ENCODE assay signal across 8 cellular contexts in the genomic region with DNA sequence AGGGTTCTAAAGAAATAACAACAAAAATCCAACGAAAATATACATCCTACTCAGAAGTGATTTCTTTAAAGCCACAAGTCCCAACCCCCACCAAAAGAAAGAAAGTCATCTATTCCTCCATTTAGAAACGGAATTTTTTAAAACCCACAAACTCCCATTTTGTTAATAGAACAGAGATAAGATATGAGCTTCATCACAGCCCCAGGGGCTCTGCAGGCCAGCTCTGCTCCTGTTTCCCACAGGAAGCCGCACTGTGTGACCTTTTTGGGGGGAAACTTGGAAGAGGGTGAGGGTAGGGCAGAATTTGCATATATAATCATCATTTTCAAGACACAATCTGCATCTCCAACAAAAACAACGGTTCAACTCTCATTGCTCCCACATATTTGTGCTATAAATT. TPM values are rescaled to one million over a fixed set of nuclear protein-coding genes. Genes with fewer than 3 reads are reported as not detected.
DNase-seq lines count a peak whose midpoint lies in the region; ATAC-seq, FAIRE-seq and TF ChIP-seq lines count a peak whose summit lies in the region.

No MANE protein-coding gene starts in this region.

- no peak overlapping the region for H4K5ac ChIP-seq in H1 (ENCODE audit: insufficient read length, low read depth, low read length)

- no peak overlapping the region for H2BK120ac ChIP-seq in H1 (replicated peaks; ENCODE audit: low read depth, low read length)

- CTCF ChIA-PET in PC-9 (lab: Charles Lee) (no interaction called here), H1 (lab: Charles Lee; ENCODE audit: partially characterized antibody) (interaction anchor here (2.7 kb wide), 2 partner anchors 12 to 474 kb away, joined by 10 read pairs; no protein-coding TSS in a partner anchor)

- TF ChIP-seq POLR2A in H1 (IDR thresholded peaks at IDR 0.05; ENCODE audit: control extremely low read depth in 1 of 2, low read depth in 2 of 2, low read length in 2 of 2): no peak
- TF ChIP-seq POLR2A in ovary (IDR thresholded peaks at IDR 0.05): no peak

- no peak overlapping the region for H4K91ac ChIP-seq in H1 (replicated peaks; ENCODE audit: insufficient read length, low read length)

- no peaks in the 10 kb centered on the region for H3K36me3 ChIP-seq in PC-9 (ENCODE audit: low read depth)
- no peaks in the 10 kb centered on the region for H3K36me3 ChIP-seq in H1 (ENCODE audit: control insufficient read depth in 2 of 4, insufficient read depth in 4 of 4, low read length in 3 of 4)
- no peaks in the 10 kb centered on the region for H3K36me3 ChIP-seq in ovary

- FAIRE-seq in H1 (lab: Jason Lieb, UNC): no peak

- H3K9me3 ChIP-seq in PC-9 (ENCODE audit: insufficient read depth, low read depth): no peaks in the 10 kb centered on the region
- no peaks in the 10 kb centered on the region for H3K9me3 ChIP-seq in H1 (ENCODE audit: insufficient read depth in 2 of 2, low read depth in 1 of 2, low read length in 1 of 2)
- no peaks in the 10 kb centered on the region for H3K9me3 ChIP-seq in ovary

- no peak overlapping the region for H2BK20ac ChIP-seq in H1 (ENCODE audit: low read length)

- no peaks in the 10 kb centered on the region for H3K9me2 ChIP-seq in PC-9 (ENCODE audit: insufficient read depth)

- no peak overlapping the region for H2AFZ ChIP-seq in PC-9
- no peak overlapping the region for H2AFZ ChIP-seq in H1 (ENCODE audit: low read length)

- POLR2A ChIA-PET in PC-9 (lab: Charles Lee; ENCODE audit: unreplicated experiment): interaction anchor here (0.6 kb wide), 3 partner anchors 476 to 1040 kb away, joined by 3 to 4 read pairs (median 3); no protein-coding TSS in a partner anchor
- POLR2A ChIA-PET in H1 (lab: Charles Lee; ENCODE audit: partially characterized antibody): interaction anchor here (1.2 kb wide), 1 partner anchor 11 kb away, joined by 3 read pairs; no protein-coding TSS in a partner anchor

- no peak overlapping the region for H3K9ac ChIP-seq in H1 (replicated peaks in 1 of 4; ENCODE audit: extremely low read depth in 1 of 4, low read depth in 3 of 4, low read length in 3 of 4)

- no peak overlapping the region for H2BK5ac ChIP-seq in H1 (ENCODE audit: low read depth, low read length)

- H3K27me3 ChIP-seq in PC-9 (ENCODE audit: insufficient read depth, low read depth) (no peaks in the 10 kb centered on the region), H1 (replicated peaks in 1 of 4; ENCODE audit: control insufficient read depth in 3 of 4, extremely low read depth in 1 of 4, insufficient read depth in 3 of 4, low read length in 3 of 4) (peaks cover 20 to 77% (median 62%) of the 10 kb centered on the region in 4 experiments), ovary (no peaks in the 10 kb centered on the region)

- WGBS in H1 (ENCODE audit: extremely low coverage in 1 of 2, insufficient coverage in 1 of 2, insufficient read length in 1 of 2, insufficient replicate concordance in 2 of 2, low coverage in 1 of 2, low lambda C conversion rate in 2 of 2, missing lambda C conversion rate in 1 of 2), 2 experiments: 4% methylated on average over 4 of the region's 4 CpGs; no CpG with 5 or more reads in 1 of the 2 experiments
- 17 to 31% (median 26%) methylated on average over 4 of the region's 4 CpGs for WGBS in ovary, 3 donors

- 0 out of 2 replicates have a peak overlapping the region, but pooled peaks have one; percentile 22 for H2BK15ac ChIP-seq in H1 (ENCODE audit: low read length)

- TF ChIP-seq EP300 in H1 (IDR thresholded peaks at IDR 0.05; ENCODE audit: borderline replicate concordance in 1 of 2, low read depth in 2 of 2, low read length in 2 of 2) (no peak), ovary (IDR thresholded peaks at IDR 0.05) (no peak)

- H3K14ac ChIP-seq in H1 (ENCODE audit: insufficient read length): no peak overlapping the region

- no peak overlapping the region for H3K4ac ChIP-seq in H1 (replicated peaks; ENCODE audit: insufficient read length, low read depth, low read length)

- H4K8ac ChIP-seq in H1 (ENCODE audit: extremely low read depth, insufficient read depth, low read length): no peak overlapping the region

- H3K4me3 ChIP-seq in PC-9 (peak overlapping the region; percentile 89), H1 (ENCODE audit: extremely low read depth in 1 of 4, insufficient read depth in 2 of 4, low read depth in 3 of 4, low read length in 4 of 4) (peak overlapping the region in 2 of 4 experiments; percentile 16 to 58; a peak in 2 of 8 replicates), ovary (peak overlapping the region; percentile 17)

- TF ChIP-seq CTCF in PC-9 (conservative IDR thresholded peaks at IDR 0.05) (no peak), H1 (IDR thresholded peaks at IDR 0.05; ENCODE audit: control extremely low read depth in 1 of 3, insufficient read depth in 1 of 3, low read depth in 1 of 3, low read length in 3 of 3) (no peak), ovary (IDR thresholded peaks at IDR 0.05) (no peak)

- H3K79me1 ChIP-seq in H1 (ENCODE audit: low read depth, low read length): no peaks in the 10 kb centered on the region

- TF ChIP-seq RAD21 in H1 (IDR thresholded peaks at IDR 0.05 in 1 of 2, conservative IDR thresholded peaks at IDR 0.05 in 1 of 2; ENCODE audit: low read depth in 2 of 2, low read length in 2 of 2): no peak

- H3K27ac ChIP-seq in PC-9 (no peak overlapping the region), H1 (ENCODE audit: low read depth, low read length) (no peak overlapping the region), ovary (no peak overlapping the region)

- no peak overlapping the region for H2BK12ac ChIP-seq in H1 (ENCODE audit: low read depth, low read length)

- H4K20me1 ChIP-seq in PC-9 (ENCODE audit: insufficient read depth) (peaks cover 49% of the 10 kb centered on the region), H1 (replicated peaks in 1 of 2; ENCODE audit: control insufficient read depth in 1 of 2, insufficient read depth in 2 of 2, low read length in 2 of 2) (peaks cover 23 to 27% of the 10 kb centered on the region in 2 experiments)

- DNase-seq in EL: peak; percentile 60
- no peak for DNase-seq in PC-9
- DNase-seq in H1 (ENCODE audit: low read depth in 1 of 2, low spot score in 2 of 2): no peak
- no peak for DNase-seq in ovary
- no peak for DNase-seq in NCI-H2107 treated with DMSO at 0.1 percent for 48 hours (lab: John Stamatoyannopoulos, UW; ENCODE audit: unreplicated experiment)
- no peak for DNase-seq in DMS53 (lab: John Stamatoyannopoulos, UW)
- DNase-seq in inferior parietal cortex (ENCODE audit: extremely low spot score): no peak

- peaks cover 57% of the 10 kb centered on the region for H3K79me2 ChIP-seq in PC-9 (ENCODE audit: low read depth)
- peaks cover 0 to 5% of the 10 kb centered on the region in 2 experiments; a peak in 1 of 4 replicates for H3K79me2 ChIP-seq in H1 (ENCODE audit: control insufficient read depth in 1 of 2, insufficient read depth in 2 of 2, low read length in 2 of 2)

- no peak for ATAC-seq in GM21367 (IDR thresholded peaks at IDR 0.05; ENCODE audit: unreplicated experiment)

- no TSS peak for BruUV-seq in PC-9 (replicated peaks; lab: Mats Ljungman, UMichigan)

- H3K4me2 ChIP-seq in PC-9 (peak overlapping the region; percentile 90), H1 (ENCODE audit: insufficient read depth in 1 of 2, low read depth in 2 of 2, low read length in 2 of 2) (peak overlapping the region; percentile 52 to 78)

- H3K23ac ChIP-seq in H1 (ENCODE audit: insufficient read length): no peak overlapping the region

- peaks cover 18% of the 10 kb centered on the region; the same call in 1 of the 2 replicates for H3K23me2 ChIP-seq in H1 (ENCODE audit: low read depth, low read length)

- peaks cover 30% of the 10 kb centered on the region for H3F3A ChIP-seq in PC-9 (ENCODE audit: insufficient read depth, low read depth)

- H3K56ac ChIP-seq in H1 (replicated peaks; ENCODE audit: insufficient read length, low read depth, low read length): no peak overlapping the region

- no peak overlapping the region for H3K18ac ChIP-seq in H1 (ENCODE audit: extremely low read depth, low read length)

- intact Hi-C loops in PC-9 (cut with micrococcal nuclease; ENCODE audit: unreplicated experiment): loop anchor here (5.0 kb wide), 2 partner anchors 839 to 1144 kb away; a partner anchor contains a TSS
- intact Hi-C loops in ovary (cut with DNase I): loop anchor here in 1 of 4 donors (10.0 kb wide), 2 partner anchors 837 to 1017 kb away; a partner anchor contains a TSS

- no peak overlapping the region for H2AK5ac ChIP-seq in H1 (ENCODE audit: low read depth, low read length)

- peaks cover 51% of the 10 kb centered on the region for H3K4me1 ChIP-seq in PC-9 (replicated peaks; ENCODE audit: insufficient read depth)
- peaks cover 16 to 45% (median 24%) of the 10 kb centered on the region in 4 experiments for H3K4me1 ChIP-seq in H1 (replicated peaks in 1 of 4; ENCODE audit: control insufficient read depth in 3 of 4, insufficient read depth in 4 of 4, low read length in 3 of 4)
- H3K4me1 ChIP-seq in ovary (ENCODE audit: insufficient read depth): peaks cover 18% of the 10 kb centered on the region

TF ChIP-seq in H1, 55 proteins besides CTCF, POLR2A, EP300 and RAD21 (continues in another document):
- TF ChIP-seq SP4 (IDR thresholded peaks at IDR 0.05; ENCODE audit: low read length) (no peak), ASH2L (IDR thresholded peaks at IDR 0.05; ENCODE audit: low read length) (no peak)

RNA-seq across cellular contexts. Expression of a gene that starts 2.8 kb away (rescaled TPM):
- total RNA-seq in PC-9 (2021) (16.3 and 21.1 TPM in 2 replicates), ovary (10 to 100 TPM in 5 of 7 donors, 1 to 10 TPM in 2; 8.3 to 16.2 (median 12.0) TPM)
- 5.5 and 6.2 TPM in 2 replicates for total RNA-seq in H1 (2021; fragmentation: NEBNext Ultra II Directional; extraction: Animal tissue kit (Norgen Biotek cat#: 25700))
- polyA plus RNA-seq in H1 (2011; rRNA removed) (9.6 and 11.7 TPM in 2 replicates), ovary (10 to 100 TPM in 1 of 2 donors, 1 to 10 TPM in 1; 1.3 to 10.8 TPM)
- polyA plus RNA-seq in H1 (2011; cell fraction: cytosol; rRNA removed): 8.7 TPM
- 8.7 TPM for polyA plus RNA-seq in H1 (2011; cell fraction: nucleus; rRNA removed)
- 2.7 to 6.9 TPM (median 5.5 TPM) in 4 replicates for polyA plus RNA-seq in H1 (2012, experiment 1 of 2)
- polyA plus RNA-seq in H1 (2012, experiment 2 of 2): 2.7 TPM
- polyA plus RNA-seq in H1 (2013, experiment 1 of 2): 2.2 TPM
- polyA plus RNA-seq in H1 (2013, experiment 2 of 2): 2.1 TPM
- 10.8 and 11.9 TPM in 2 replicates for polyA minus RNA-seq in H1 (2011; rRNA and poly(A)+ RNA removed)
- 10.6 TPM for polyA minus RNA-seq in H1 (2011; cell fraction: cytosol; rRNA and poly(A)+ RNA removed)
- polyA minus RNA-seq in H1 (2011; cell fraction: nucleus; rRNA and poly(A)+ RNA removed): 10.5 TPM

RNA-seq across cellular contexts. Expression of a gene that starts 37.5 kb away (rescaled TPM):
- total RNA-seq in PC-9 (2021) (33.1 and 50.2 TPM in 2 replicates), ovary (10 to 100 TPM in 4 of 7 donors, 1 to 10 TPM in 3; 3.1 to 20.3 (median 12.4) TPM)
- 0.91 and 1.2 TPM in 2 replicates for total RNA-seq in H1 (2021; fragmentation: NEBNext Ultra II Directional; extraction: Animal tissue kit (Norgen Biotek cat#: 25700))
- polyA plus RNA-seq in H1 (2011; rRNA removed) (1.2 TPM in 2 replicates), ovary (1 to 10 TPM; 3.7 to 6.9 TPM)
- 0.90 TPM for polyA plus RNA-seq in H1 (2011; cell fraction: cytosol; rRNA removed)
- 1.1 TPM for polyA plus RNA-seq in H1 (2011; cell fraction: nucleus; rRNA removed)
- polyA plus RNA-seq in H1 (2012, experiment 1 of 2): 0.36 to 1.3 TPM (median 1.0 TPM) in 4 replicates
- polyA plus RNA-seq in H1 (2012, experiment 2 of 2): 1.4 TPM
- polyA plus RNA-seq in H1 (2013, experiment 1 of 2): 1.5 TPM
- 1.3 TPM for polyA plus RNA-seq in H1 (2013, experiment 2 of 2)
- polyA minus RNA-seq in H1 (2011; rRNA and poly(A)+ RNA removed): 0.32 and 0.46 TPM in 2 replicates
- not detected for polyA minus RNA-seq in H1 (2011; cell fraction: cytosol; rRNA and poly(A)+ RNA removed)
- polyA minus RNA-seq in H1 (2011; cell fraction: nucleus; rRNA and poly(A)+ RNA removed): 1.5 TPM
